ENCODE assay signal across 10 cellular contexts in the genomic region with DNA sequence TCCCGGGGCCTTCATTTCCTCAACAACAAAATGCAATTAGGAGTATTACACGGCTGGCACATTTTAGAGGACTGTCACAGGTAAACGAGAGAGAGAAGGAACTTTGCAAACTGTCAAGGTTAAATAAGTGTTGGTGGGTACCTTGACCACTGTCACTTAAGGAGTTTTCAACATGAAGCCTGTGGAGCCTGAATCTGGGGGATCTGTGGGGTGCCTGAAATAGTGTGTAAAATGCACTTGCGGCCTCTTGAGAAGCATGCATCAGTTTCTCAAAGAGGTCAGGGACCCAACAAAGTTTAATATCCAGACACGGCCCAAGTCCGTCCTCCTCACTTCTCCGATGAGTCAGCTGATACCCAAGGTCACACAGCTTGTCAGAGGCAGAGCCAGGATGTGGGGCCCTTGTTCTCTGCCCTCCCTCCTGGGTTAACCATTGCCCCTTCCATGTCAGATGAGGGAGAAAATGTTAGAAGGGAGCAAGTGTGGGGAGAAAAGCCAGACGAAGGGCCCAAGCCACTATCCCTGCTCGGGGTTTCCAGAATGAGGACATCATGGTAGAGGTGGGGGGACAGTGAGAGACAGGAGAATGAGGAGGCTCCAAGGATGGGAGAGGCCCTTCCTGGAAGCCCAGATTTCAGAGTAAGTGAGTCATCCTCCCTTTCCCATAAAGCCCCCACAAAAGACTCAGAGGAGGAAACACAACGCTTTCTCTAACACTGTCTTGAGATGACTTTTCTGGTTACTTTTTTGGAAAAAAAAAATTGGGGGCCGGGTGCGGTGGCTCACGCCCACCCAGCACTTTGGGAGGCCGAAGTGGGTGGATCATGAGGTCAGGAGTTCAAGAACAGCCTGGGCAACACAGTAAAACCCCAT. TPM values are rescaled to one million over a fixed set of nuclear protein-coding genes. Genes with fewer than 3 reads are reported as not detected.
DNase-seq lines count a peak whose midpoint lies in the region; ATAC-seq and TF ChIP-seq lines count a peak whose summit lies in the region.
"Had no signal": no experiment of that assay in that cellular context is flagged by ENCODE, and none has a peak within 500 bp of the region (broad histone marks: within the 10 kb centered on the region; RNA-seq: fewer than 3 reads in every experiment).

No MANE protein-coding gene starts in this region.

- no peak for TF ChIP-seq CTCF in hepatocyte (IDR thresholded peaks at IDR 0.05; ENCODE audit: poor library complexity)
- TF ChIP-seq CTCF in WERI-Rb-1 (IDR thresholded peaks at IDR 0.05; ENCODE audit: low read depth, low read length): no peak

- no peaks in the 10 kb centered on the region for H4K20me1 ChIP-seq in hepatocyte (ENCODE audit: insufficient read depth, poor library complexity, severe bottlenecking)

- peak overlapping the region; percentile 92 for H3K27ac ChIP-seq in hepatocyte
- H3K27ac ChIP-seq in WERI-Rb-1: no peak overlapping the region

- H3K4me1 Mint-ChIP-seq in activated T-cell treated with anti-CD3 and anti-CD28 coated beads, Interleukin-2, amount 50 U/mL, for 24 hours (ENCODE audit: low read depth): peaks cover 57% of the 10 kb centered on the region
- peaks cover 7 to 9% of the 10 kb centered on the region in 2 donors for H3K4me1 Mint-ChIP-seq in stimulated activated naive B cell treated with anti-CD40 and anti-IgM and Interleukin-4, amounts not matched to agents 10 μg/mL and 1 μg/mL and 100 μg/mL, for 72 hours

- H3K4me1 ChIP-seq in hepatocyte (ENCODE audit: insufficient read depth): peaks cover 53% of the 10 kb centered on the region

- H3K4me2 ChIP-seq in hepatocyte: peak overlapping the region; percentile 15

- H3K27me3 Mint-ChIP-seq in activated T-cell treated with anti-CD3 and anti-CD28 coated beads, Interleukin-2, amount 50 U/mL, for 24 hours: no peaks in the 10 kb centered on the region
- peaks cover 12 to 17% of the 10 kb centered on the region in 2 donors for H3K27me3 Mint-ChIP-seq in stimulated activated naive B cell treated with anti-CD40 and anti-IgM and Interleukin-4, amounts not matched to agents 10 μg/mL and 1 μg/mL and 100 μg/mL, for 72 hours

- no peaks in the 10 kb centered on the region for H3K79me2 ChIP-seq in hepatocyte

- no peaks in the 10 kb centered on the region for H3K36me3 ChIP-seq in hepatocyte (replicated peaks; ENCODE audit: insufficient read depth, low read depth)
- H3K36me3 ChIP-seq in WERI-Rb-1: no peaks in the 10 kb centered on the region

- no peak overlapping the region for H2AFZ ChIP-seq in hepatocyte

- H3K4me3 ChIP-seq in hepatocyte (no peak overlapping the region), WERI-Rb-1 (ENCODE audit: low read depth, low read length) (no peak overlapping the region)
- H3K4me3 ChIP-seq: GM12878 had no signal

- H3K27me3 ChIP-seq in hepatocyte (no peaks in the 10 kb centered on the region), WERI-Rb-1 (ENCODE audit: insufficient read depth, low read depth, severe bottlenecking) (no peaks in the 10 kb centered on the region)

- peak; percentile 55 for DNase-seq in HT-29 (ENCODE audit: low spot score)
- DNase-seq in activated T-cell treated with anti-CD3 and anti-CD28 coated beads, Interleukin-2, amount 50 U/mL, for 24 hours: peak; percentile 56
- DNase-seq in hepatocyte (ENCODE audit: low spot score): peak; percentile 65
- DNase-seq in stimulated activated naive B cell treated with anti-CD40 and anti-IgM and Interleukin-4, amounts not matched to agents 10 μg/mL and 1 μg/mL and 100 μg/mL, for 72 hours: no peak
- no peak for DNase-seq in NCI-H510A (lab: John Stamatoyannopoulos, UW)
- no peak for DNase-seq in WERI-Rb-1
- DNase-seq: activated B cell treated with CpG ODN at 0.5 μM for 24 hours, NCI-H1930 had no signal

- no peaks in the 10 kb centered on the region for H3K9me3 ChIP-seq in hepatocyte (ENCODE audit: low read depth)
- H3K9me3 ChIP-seq in WERI-Rb-1 (ENCODE audit: severe bottlenecking): no peaks in the 10 kb centered on the region

- H3K36me3 Mint-ChIP-seq in activated T-cell treated with anti-CD3 and anti-CD28 coated beads, Interleukin-2, amount 50 U/mL, for 24 hours (ENCODE audit: low read depth): no peaks in the 10 kb centered on the region
- H3K36me3 Mint-ChIP-seq in stimulated activated naive B cell treated with anti-CD40 and anti-IgM and Interleukin-4, amounts not matched to agents 10 μg/mL and 1 μg/mL and 100 μg/mL, for 72 hours: no peaks in the 10 kb centered on the region

- H3K27ac Mint-ChIP-seq in activated T-cell treated with anti-CD3 and anti-CD28 coated beads, Interleukin-2, amount 50 U/mL, for 24 hours: peak overlapping the region; percentile 98
- peak overlapping the region; percentile 2 for H3K27ac Mint-ChIP-seq in stimulated activated naive B cell treated with anti-CD40 and anti-IgM and Interleukin-4, amounts not matched to agents 10 μg/mL and 1 μg/mL and 100 μg/mL, for 72 hours
- H3K27ac Mint-ChIP-seq: activated B cell treated with CpG ODN at 0.5 μM for 24 hours had no signal

- H3K9me2 ChIP-seq in hepatocyte (replicated peaks; ENCODE audit: insufficient read depth): no peaks in the 10 kb centered on the region

- ATAC-seq in stimulated activated naive B cell treated with anti-CD40 and anti-IgM and Interleukin-4, amounts not matched to agents 10 μg/mL and 1 μg/mL and 100 μg/mL, for 72 hours (replicated peaks): no peak
- no peak for ATAC-seq in HG03280 (IDR thresholded peaks at IDR 0.05; ENCODE audit: unreplicated experiment)
- ATAC-seq: GM12878 had no signal

- H3K9me3 Mint-ChIP-seq in activated T-cell treated with anti-CD3 and anti-CD28 coated beads, Interleukin-2, amount 50 U/mL, for 24 hours: no peaks in the 10 kb centered on the region
- no peaks in the 10 kb centered on the region for H3K9me3 Mint-ChIP-seq in stimulated activated naive B cell treated with anti-CD40 and anti-IgM and Interleukin-4, amounts not matched to agents 10 μg/mL and 1 μg/mL and 100 μg/mL, for 72 hours
- H3K9me3 Mint-ChIP-seq: activated B cell treated with CpG ODN at 0.5 μM for 24 hours had no signal

- peak overlapping the region; percentile 60 for H3K4me3 Mint-ChIP-seq in activated T-cell treated with anti-CD3 and anti-CD28 coated beads, Interleukin-2, amount 50 U/mL, for 24 hours
- no peak overlapping the region for H3K4me3 Mint-ChIP-seq in stimulated activated naive B cell treated with anti-CD40 and anti-IgM and Interleukin-4, amounts not matched to agents 10 μg/mL and 1 μg/mL and 100 μg/mL, for 72 hours
- H3K4me3 Mint-ChIP-seq: activated B cell treated with CpG ODN at 0.5 μM for 24 hours had no signal

- 64% methylated on average over 14 of the region's 14 CpGs for WGBS in hepatocyte (ENCODE audit: low lambda C conversion rate, missing lambda C conversion rate)

RNA-seq across cellular contexts. Expression of a gene that starts 42.2 kb away (rescaled TPM):
- 119 and 136 TPM in 2 replicates for total RNA-seq in HT-29 (2014; rRNA removed; shearing (Covaris generic))
- total RNA-seq in hepatocyte: 11.6 and 12.5 TPM in 2 replicates
- 9.4 and 10.5 TPM in 2 replicates for polyA plus RNA-seq in hepatocyte
- total RNA-seq: activated B cell treated with CpG ODN at 0.5 μM for 24 hours had no signal

RNA-seq across cellular contexts. Expression of a gene that starts 49.9 kb away (rescaled TPM):
- 18.6 and 22.8 TPM in 2 replicates for total RNA-seq in HT-29 (2014; rRNA removed; shearing (Covaris generic))
- 16.7 and 25.1 TPM in 2 replicates for total RNA-seq in hepatocyte
- 12.6 and 14.0 TPM in 2 replicates for polyA plus RNA-seq in hepatocyte

Comparison
In these comparisons a context has a peak if more than half of its experiments do, and no peak if none do; other contexts are left out.
1. DNase-seq: peak in HT-29 (single experiment), activated T-cell treated with anti-CD3 and anti-CD28 coated beads, Interleukin-2, amount 50 U/mL, for 24 hours (single experiment) and hepatocyte (single experiment); none in stimulated activated naive B cell treated with anti-CD40 and anti-IgM and Interleukin-4, amounts not matched to agents 10 μg/mL and 1 μg/mL and 100 μg/mL, for 72 hours (single experiment), NCI-H510A (single experiment) and WERI-Rb-1 (single experiment).